ENCODE assay signal across 11 cellular contexts in genomic region chr6:126337323-126337722, GRCh38. TPM values are rescaled to one million over a fixed set of nuclear protein-coding genes. Genes with fewer than 3 reads are reported as not detected.
DNase-seq lines count a peak whose midpoint lies in the region; TF ChIP-seq lines count a peak whose summit lies in the region.
"Had no signal": no experiment of that assay in that cellular context is flagged by ENCODE, and none has a peak within 500 bp of the region (broad histone marks: within the 10 kb centered on the region; RNA-seq: fewer than 3 reads in every experiment).

No MANE protein-coding gene starts in this region.

- no peak overlapping the region for H3K27ac ChIP-seq in osteoblast (ENCODE audit: low read depth, low read length)

- H3K79me2 ChIP-seq in osteoblast (ENCODE audit: insufficient read depth, low read length): peaks cover 14% of the 10 kb centered on the region

- H2AFZ ChIP-seq in osteoblast (ENCODE audit: low read length): no peak overlapping the region

- no peaks in the 10 kb centered on the region for H3K27me3 Mint-ChIP-seq in activated naive CD4-positive, alpha-beta T cell treated with anti-CD3 and anti-CD28 coated beads, Interleukin-2, amount 10 ng/mL, durations not matched to agents 7 days and 5 days
- H3K27me3 Mint-ChIP-seq: CD4-positive, alpha-beta memory T cell had no signal

- CTCF ChIA-PET in activated naive CD4-positive, alpha-beta T cell treated with anti-CD3 and anti-CD28 coated beads, Interleukin-2, amount 10 ng/mL, durations not matched to agents 7 days and 5 days (lab: Charles Lee): no interaction called here

- no peaks in the 10 kb centered on the region for H3K27me3 ChIP-seq in osteoblast (ENCODE audit: insufficient read depth, low read length)

- TF ChIP-seq CTCF in NB4 (IDR thresholded peaks at IDR 0.05; ENCODE audit: low read depth, low read length) (no peak), osteoblast (IDR thresholded peaks at IDR 0.05; ENCODE audit: extremely low read depth, low read depth, low read length) (no peak)

- H3K4me1 ChIP-seq in osteoblast (ENCODE audit: insufficient read depth, low read length): peaks cover 14% of the 10 kb centered on the region

- H3K4me1 Mint-ChIP-seq in activated naive CD4-positive, alpha-beta T cell treated with anti-CD3 and anti-CD28 coated beads, Interleukin-2, amount 10 ng/mL, durations not matched to agents 7 days and 5 days: peaks cover 17% of the 10 kb centered on the region

- H3K4me3 ChIP-seq in NB4 (ENCODE audit: low read depth, low read length) (no peak overlapping the region), osteoblast (ENCODE audit: insufficient read depth, low read length) (no peak overlapping the region)
- H3K4me3 ChIP-seq: GM12878 had no signal

- no peaks in the 10 kb centered on the region for H3K36me3 Mint-ChIP-seq in activated naive CD4-positive, alpha-beta T cell treated with anti-CD3 and anti-CD28 coated beads, Interleukin-2, amount 10 ng/mL, durations not matched to agents 7 days and 5 days

- H3K27ac Mint-ChIP-seq in activated naive CD4-positive, alpha-beta T cell treated with anti-CD3 and anti-CD28 coated beads, Interleukin-2, amount 10 ng/mL, durations not matched to agents 7 days and 5 days: no peak overlapping the region
- H3K27ac Mint-ChIP-seq: CD4-positive, alpha-beta memory T cell had no signal

- no peak overlapping the region for H3K4me3 Mint-ChIP-seq in activated naive CD4-positive, alpha-beta T cell treated with anti-CD3 and anti-CD28 coated beads, Interleukin-2, amount 10 ng/mL, durations not matched to agents 7 days and 5 days
- H3K4me3 Mint-ChIP-seq: CD4-positive, alpha-beta memory T cell had no signal

- H3K9me3 ChIP-seq in osteoblast (ENCODE audit: low read depth, low read length): no peaks in the 10 kb centered on the region

- no peaks in the 10 kb centered on the region for H3K36me3 ChIP-seq in osteoblast (ENCODE audit: insufficient read depth, low read length)

- no peak for TF ChIP-seq POLR2A in NB4 (IDR thresholded peaks at IDR 0.05; ENCODE audit: extremely low read depth, insufficient read length)

- H4K20me1 ChIP-seq in osteoblast (ENCODE audit: insufficient read depth, low read length): no peaks in the 10 kb centered on the region

- no peak overlapping the region for H3K4me2 ChIP-seq in osteoblast (ENCODE audit: insufficient read depth, low read length)

- DNase-seq in AML-193 (lab: John Stamatoyannopoulos, UW) (peak; percentile 97 to 99), NB4 (ENCODE audit: low read depth) (peak; percentile 91), fibroblast of gingiva (ENCODE audit: low read depth) (peak; percentile 78), osteoblast (ENCODE audit: insufficient read length, low spot score, missing footprints) (peak; percentile 49), NCI-H526 treated with DMSO at 0.1 percent for 48 hours (lab: John Stamatoyannopoulos, UW) (no peak), NCI-H2081 treated with DMSO at 0.1 percent for 48 hours (lab: John Stamatoyannopoulos, UW) (no peak), T1000 (lab: John Stamatoyannopoulos, UW) (no peak)
- DNase-seq in activated naive CD4-positive, alpha-beta T cell treated with anti-CD3 and anti-CD28 coated beads, Interleukin-2, amount 10 ng/mL, durations not matched to agents 7 days and 5 days: no peak
- DNase-seq: CD4-positive, alpha-beta memory T cell; NCI-H524 treated with DMSO at 0.1 percent for 48 hours had no signal

- no peaks in the 10 kb centered on the region for H3K9me3 Mint-ChIP-seq in activated naive CD4-positive, alpha-beta T cell treated with anti-CD3 and anti-CD28 coated beads, Interleukin-2, amount 10 ng/mL, durations not matched to agents 7 days and 5 days

RNA-seq across cellular contexts. Expression of gene CENPW, which starts 2.6 kb away (rescaled TPM):
- 1.1 and 3.8 TPM in 2 replicates for total RNA-seq in osteoblast

Comparison
In these comparisons a context has a peak if more than half of its experiments do, and no peak if none do; other contexts are left out.
1. DNase-seq: peak in AML-193 (2 of 2), NB4 (single experiment), fibroblast of gingiva (single experiment) and osteoblast (single experiment); none in NCI-H526 treated with DMSO at 0.1 percent for 48 hours (single experiment), activated naive CD4-positive, alpha-beta T cell treated with anti-CD3 and anti-CD28 coated beads, Interleukin-2, amount 10 ng/mL, durations not matched to agents 7 days and 5 days (single experiment), NCI-H2081 treated with DMSO at 0.1 percent for 48 hours (single experiment) and T1000 (single experiment).